In the genomic region with DNA sequence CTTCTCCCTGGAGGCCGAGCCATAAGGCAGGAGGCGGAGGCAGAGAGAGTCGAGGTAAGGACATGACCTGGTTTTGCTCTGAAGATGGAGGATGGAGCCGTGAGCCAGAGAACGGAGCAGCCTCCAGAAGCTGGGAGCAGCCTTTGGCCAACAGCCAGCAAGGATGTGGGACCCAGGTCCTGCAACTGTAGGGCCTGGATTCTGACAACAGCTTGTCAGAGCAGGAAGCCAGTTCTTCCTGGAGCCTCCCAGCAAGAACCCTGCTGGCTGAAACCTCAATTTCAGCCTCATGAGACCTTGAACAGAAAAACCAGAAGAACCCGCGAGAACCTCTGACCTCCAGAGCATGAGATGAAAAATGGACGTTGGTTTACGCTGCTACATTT, we compare ENCODE assay signal across 20 cellular contexts. TPM values are rescaled to one million over a fixed set of nuclear protein-coding genes. Genes with fewer than 3 reads are reported as not detected.
DNase-seq lines count a peak whose midpoint lies in the region; ATAC-seq and TF ChIP-seq lines count a peak whose summit lies in the region.
"Had no signal": no experiment of that assay in that cellular context is flagged by ENCODE, and none has a peak within 500 bp of the region (broad histone marks: within the 10 kb centered on the region; RNA-seq: fewer than 3 reads in every experiment).

No MANE protein-coding gene starts in this region.

- no peaks in the 10 kb centered on the region for H3K79me1 ChIP-seq in mesendoderm (ENCODE audit: low read length)

- DNase-seq in Right ventricle myocardium inferior (ENCODE audit: missing footprints) (no peak), left cardiac atrium (no peak), NCI-H2171 (lab: John Stamatoyannopoulos, UW) (peak; percentile 36), heart right ventricle (peak; percentile 62 to 71), NCI-H1930 (lab: John Stamatoyannopoulos, UW) (no peak), mesendoderm (no peak), AG08395 (ENCODE audit: low spot score) (no peak), cerebellar cortex (ENCODE audit: low spot score) (no peak)
- DNase-seq: activated CD4-positive, alpha-beta T cell treated with anti-CD3 and anti-CD28 coated beads, Interleukin-2, amount 10 ng/mL, durations not matched to agents 24 days and 14 days; activated CD8-positive, alpha-beta memory T cell treated with anti-CD3 and anti-CD28 coated beads, Interleukin-2, amount 10 ng/mL, durations not matched to agents 7 days and 5 days; activated naive CD8-positive, alpha-beta T cell treated with anti-CD3 and anti-CD28 coated beads, Interleukin-2, amount 10 ng/mL, durations not matched to agents 7 days and 5 days; C1 segment of cervical spinal cord; head of caudate nucleus; NCI-H1092 treated with DMSO at 0.1 percent for 48 hours; NCI-H526 treated with DMSO at 0.1 percent for 48 hours; stimulated activated CD4-positive, alpha-beta T cell treated with anti-CD3 and anti-CD28 coated beads, Interleukin-12 subunit alpha, Interleukin-12 subunit beta, amount 100 ng/mL, for 4 hours; stimulated activated CD8-positive, alpha-beta memory T cell treated with anti-CD3 and anti-CD28 coated beads, Interleukin-4, amount 100 ng/mL, for 48 hours had no signal

- no peaks in the 10 kb centered on the region for H3K36me3 ChIP-seq in heart right ventricle
- H3K36me3 ChIP-seq in mesendoderm (ENCODE audit: control insufficient read depth, insufficient read depth, low read length), result no peaks in the 10 kb centered on the region

- no peak overlapping the region for H2AK5ac ChIP-seq in mesendoderm (ENCODE audit: low read length)

- intact Hi-C loops in Right ventricle myocardium inferior (cut with DNase I) (no loop called here), left cardiac atrium (cut with DNase I) (loop anchor here in 1 of 2 donors (10.0 kb wide), 1 partner anchor 278 kb away; no protein-coding TSS in a partner anchor), heart right ventricle (cut with DNase I) (no loop called here)

- ATAC-seq in Right ventricle myocardium inferior (peak; percentile 8), left cardiac atrium (no peak), heart right ventricle (peak in 7 of 8 donors; percentile 49 to 88 (median 79))
- ATAC-seq: activated CD8-positive, alpha-beta memory T cell treated with anti-CD3 and anti-CD28 coated beads, Interleukin-2, amount 10 ng/mL, durations not matched to agents 7 days and 5 days had no signal

- H3K18ac ChIP-seq in mesendoderm (ENCODE audit: low read length), result no peak overlapping the region

- H3K4me1 ChIP-seq in heart right ventricle (peaks cover 3 to 27% (median 15%) of the 10 kb centered on the region in 9 donors), mesendoderm (ENCODE audit: control insufficient read depth, low read depth, low read length) (no peaks in the 10 kb centered on the region)
- H3K4me1 ChIP-seq: A549 had no signal

- no peak overlapping the region for H3K4me2 ChIP-seq in mesendoderm (ENCODE audit: low read length)
- H3K4me2 ChIP-seq: A549 had no signal

- H4K5ac ChIP-seq in mesendoderm (ENCODE audit: low read length), result no peak overlapping the region

- H3K79me2 ChIP-seq in mesendoderm (ENCODE audit: control insufficient read depth, insufficient read depth, low read length), result no peaks in the 10 kb centered on the region

- H3K9me3 ChIP-seq in heart right ventricle, result no peaks in the 10 kb centered on the region
- H3K9me3 ChIP-seq: A549 had no signal

- H2BK120ac ChIP-seq in mesendoderm (ENCODE audit: low read depth, low read length), result no peak overlapping the region

- no peak overlapping the region for H2BK5ac ChIP-seq in mesendoderm (ENCODE audit: low read length)

- no peak overlapping the region for H2BK15ac ChIP-seq in mesendoderm (replicated peaks; ENCODE audit: low read depth)

- TF ChIP-seq CTCF in heart right ventricle (IDR thresholded peaks at IDR 0.05), result peak in 1 of 9 donors; percentile 12

- H3K4me3 ChIP-seq in heart right ventricle, result no peak overlapping the region
- no peak overlapping the region for H3K4me3 ChIP-seq in mesendoderm (ENCODE audit: low read length)
- H3K4me3 ChIP-seq: A549, coronary artery had no signal

- H4K8ac ChIP-seq in mesendoderm (ENCODE audit: low read depth, low read length), result no peak overlapping the region

- H3K4ac ChIP-seq in mesendoderm (ENCODE audit: low read depth, low read length), result no peak overlapping the region

- H3K9ac ChIP-seq in mesendoderm (ENCODE audit: low read length), result no peak overlapping the region

- H3K27ac ChIP-seq in heart right ventricle, result peak overlapping the region in 8 of 10 donors; percentile 15 to 81 (median 58)
- H3K27ac ChIP-seq in mesendoderm (ENCODE audit: low read depth, low read length), result no peak overlapping the region
- H3K27ac ChIP-seq: A549, coronary artery, HL-60 had no signal

- H3K27me3 ChIP-seq in heart right ventricle, result peaks cover 0 to 7% (median 4%) of the 10 kb centered on the region in 7 donors
- H3K27me3 ChIP-seq in mesendoderm (ENCODE audit: insufficient read depth, low read length, poor library complexity), result no peaks in the 10 kb centered on the region

- 41 to 53% methylated on average over 9 of the region's 9 CpGs for WGBS in heart right ventricle, 2 donors
- no CpG with 5 or more reads among the region's 9 CpGs for WGBS in mesendoderm (ENCODE audit: extremely low coverage, insufficient coverage, low lambda C conversion rate)

- H3K23ac ChIP-seq in mesendoderm (ENCODE audit: low read length), result no peak overlapping the region

- no peak overlapping the region for H3K56ac ChIP-seq in mesendoderm (ENCODE audit: low read length)

RNA-seq across cellular contexts. Expression of gene MRGBP, which starts 13.4 kb away (rescaled TPM):
- total RNA-seq in Right ventricle myocardium inferior (10.0 TPM), left cardiac atrium (1 to 10 TPM; 8.9 TPM), heart right ventricle (1 to 10 TPM; 6.8 to 10.0 (median 8.1) TPM)
- 10 to 100 TPM in 1 of 2 donors, 1 to 10 TPM in 1; 6.5 to 10.8 TPM for polyA plus RNA-seq in heart right ventricle
- polyA plus RNA-seq in mesendoderm (2013, experiment 1 of 2), result 13.3 TPM
- 13.2 TPM for polyA plus RNA-seq in mesendoderm (2013, experiment 2 of 2)

RNA-seq across cellular contexts. Expression of gene OGFR, which starts 21.7 kb away (rescaled TPM):
- total RNA-seq in Right ventricle myocardium inferior, result 22.5 TPM
- 10 to 100 TPM; 23.3 to 23.6 TPM for total RNA-seq in left cardiac atrium
- total RNA-seq in heart right ventricle, result 10 to 100 TPM; 13.0 to 37.5 (median 16.8) TPM
- 10 to 100 TPM; 17.7 to 34.5 TPM for polyA plus RNA-seq in heart right ventricle
- polyA plus RNA-seq in mesendoderm (2013, experiment 1 of 2), result 11.3 TPM
- 11.4 TPM for polyA plus RNA-seq in mesendoderm (2013, experiment 2 of 2)

RNA-seq across cellular contexts. Expression of gene COL9A3, which starts 34.0 kb away (rescaled TPM):
- total RNA-seq in Right ventricle myocardium inferior (5.5 TPM), left cardiac atrium (1 to 10 TPM; 4.0 to 4.7 TPM), heart right ventricle (1 to 10 TPM in 8 of 10 donors, under 1 TPM in 2; 0.45 to 3.6 (median 1.8) TPM)
- polyA plus RNA-seq in heart right ventricle, result 10 to 100 TPM in 1 of 2 donors, 1 to 10 TPM in 1; 4.5 to 15.2 TPM
- polyA plus RNA-seq in mesendoderm (2013, experiment 1 of 2), result 45.6 TPM
- polyA plus RNA-seq in mesendoderm (2013, experiment 2 of 2), result 45.1 TPM
- total RNA-seq: activated CD4-positive, alpha-beta T cell treated with anti-CD3 and anti-CD28 coated beads, Interleukin-2, amount 10 ng/mL, durations not matched to agents 24 days and 14 days had no signal

Comparison
In these comparisons a context has a peak if more than half of its experiments do, and no peak if none do; other contexts are left out.
1. ATAC-seq: peak in Right ventricle myocardium inferior (single experiment) and heart right ventricle (7 of 8); none in left cardiac atrium (0 of 2).
2. DNase-seq: peak in NCI-H2171 (single experiment) and heart right ventricle (2 of 2); none in Right ventricle myocardium inferior (single experiment), left cardiac atrium (single experiment), NCI-H1930 (0 of 2), mesendoderm (single experiment), AG08395 (single experiment) and cerebellar cortex (single experiment).